24 cellular contexts compared by ENCODE assay signal in genomic region chr10:70704211-70704610, GRCh38. TPM values are rescaled to one million over a fixed set of nuclear protein-coding genes. Genes with fewer than 3 reads are reported as not detected.
DNase-seq lines count a peak whose midpoint lies in the region; ATAC-seq, FAIRE-seq and TF ChIP-seq lines count a peak whose summit lies in the region.
"Had no signal": no experiment of that assay in that cellular context is flagged by ENCODE, and none has a peak within 500 bp of the region (broad histone marks: within the 10 kb centered on the region; RNA-seq: fewer than 3 reads in every experiment).

No MANE protein-coding gene starts in this region.

- H2BK15ac ChIP-seq in neuronal stem cell (ENCODE audit: low read length), result no peak overlapping the region

- peaks cover 20% of the 10 kb centered on the region for H3K79me2 ChIP-seq in K562 (ENCODE audit: control insufficient read depth, insufficient read depth, low read length)

- no peak for TF ChIP-seq RAD21 in K562 (CRISPR knock-in tag; conservative IDR thresholded peaks at IDR 0.05 in 1 of 2, IDR thresholded peaks at IDR 0.05 in 1 of 2)

- TF ChIP-seq CTCF in HEK293 (tag by site-specific recombination; IDR thresholded peaks at IDR 0.05) (no peak), K562 (IDR thresholded peaks at IDR 0.05 in 2 of 3, conservative IDR thresholded peaks at IDR 0.05 in 1 of 3; ENCODE audit: insufficient read depth in 2 of 3, low read depth in 1 of 3, low read length in 3 of 3) (no peak), stomach (IDR thresholded peaks at IDR 0.05) (no peak)

- CTCF ChIA-PET in HEK293 (lab: Yijun Ruan, JAX) (no interaction called here), K562 (lab: Yijun Ruan, JAX; ENCODE audit: low intra/inter-chr PET ratio) (no interaction called here)

- intact Hi-C loops in K562 (cut with micrococcal nuclease), result no loop called here
- intact Hi-C loops in stomach (cut with DNase I; ENCODE audit: low total_unique reads), result no loop called here

- H3K4me2 ChIP-seq in K562 (ENCODE audit: insufficient read depth, low read length), result no peak overlapping the region
- H3K4me2 ChIP-seq in neuronal stem cell (ENCODE audit: insufficient read depth, low read length, poor library complexity, severe bottlenecking), result no peak overlapping the region
- H3K4me2 ChIP-seq: A549; BLaER1 treated with 17β-estradiol and CSF1 and Interleukin-3, amounts not matched to agents 10 nM and 100 nM; GM23338 had no signal

- in situ Hi-C loops in K562 (cut with MboI), result no loop called here

- no peak overlapping the region for H2BK120ac ChIP-seq in neuronal stem cell (ENCODE audit: low read depth, low read length)

- H4K8ac ChIP-seq in neuronal stem cell (ENCODE audit: low read depth, low read length), result peak overlapping the region; percentile 24

- no peak overlapping the region for H2AFZ ChIP-seq in K562 (ENCODE audit: low read depth, low read length)
- no peak overlapping the region for H2AFZ ChIP-seq in neuronal stem cell (ENCODE audit: low read length)
- H2AFZ ChIP-seq: GM23338 had no signal

- ATAC-seq in K562 (no peak), HG03095 (IDR thresholded peaks at IDR 0.05; ENCODE audit: unreplicated experiment) (no peak), GM21529 (IDR thresholded peaks at IDR 0.05; ENCODE audit: unreplicated experiment) (no peak)
- ATAC-seq: A549, GM23338 had no signal

- no peak overlapping the region for H3K23ac ChIP-seq in neuronal stem cell (ENCODE audit: low read depth, low read length, poor library complexity)

- H3K9me1 ChIP-seq in K562 (ENCODE audit: control insufficient read depth, insufficient read depth, low read length), result no peaks in the 10 kb centered on the region

- no peaks in the 10 kb centered on the region for H3K79me1 ChIP-seq in neuronal stem cell (ENCODE audit: low read depth, low read length)

- H3K14ac ChIP-seq in neuronal stem cell (ENCODE audit: low read length), result no peak overlapping the region

- H3K36me3 ChIP-seq in HEK293 (ENCODE audit: control insufficient read depth in 2 of 2, insufficient read depth in 1 of 2, low read length in 2 of 2), result no peaks in the 10 kb centered on the region
- peaks cover 91% of the 10 kb centered on the region for H3K36me3 ChIP-seq in K562 (ENCODE audit: control insufficient read depth, insufficient read depth, low read length)
- H3K36me3 ChIP-seq in neuronal stem cell (replicated peaks in 1 of 2; ENCODE audit: control insufficient read depth in 2 of 2, insufficient read depth in 2 of 2, low read length in 2 of 2), result no peaks in the 10 kb centered on the region
- no peaks in the 10 kb centered on the region for H3K36me3 ChIP-seq in stomach
- H3K36me3 ChIP-seq: BE2C; BLaER1 treated with 17β-estradiol and CSF1 and Interleukin-3, amounts not matched to agents 10 nM and 100 nM had no signal

- H3K27ac ChIP-seq in HEK293 (ENCODE audit: extremely low read depth, low read depth, low read length) (no peak overlapping the region), K562 (ENCODE audit: extremely low read depth, low read depth, low read length) (no peak overlapping the region; the same call in 2 of the 3 replicates), neuronal stem cell (replicated peaks; ENCODE audit: low read length) (no peak overlapping the region), stomach (no peak overlapping the region)
- H3K27ac ChIP-seq: A549; BLaER1 treated with 17β-estradiol and CSF1 and Interleukin-3, amounts not matched to agents 10 nM and 100 nM had no signal

- H2BK12ac ChIP-seq in neuronal stem cell (ENCODE audit: low read length), result no peak overlapping the region

- TF ChIP-seq POLR2A in K562 (conservative IDR thresholded peaks at IDR 0.05) (no peak), stomach (IDR thresholded peaks at IDR 0.05) (no peak)

- no peak overlapping the region for H3K4me3 ChIP-seq in HEK293 (ENCODE audit: low read depth, low read length)
- H3K4me3 ChIP-seq in K562, result no peak overlapping the region
- H3K4me3 ChIP-seq in neuronal stem cell (ENCODE audit: low read length in 2 of 2), result no peak overlapping the region
- H3K4me3 ChIP-seq in stomach, result no peak overlapping the region
- H3K4me3 ChIP-seq: A549; BLaER1 treated with 17β-estradiol and CSF1 and Interleukin-3, amounts not matched to agents 10 nM and 100 nM; GM23338 had no signal

- DNase-seq in K562 (ENCODE audit: extremely low read depth in 1 of 4, low spot score in 3 of 4) (no peak), neuronal stem cell (ENCODE audit: low spot score) (no peak), urothelium cell line (ENCODE audit: low spot score) (no peak), stomach (no peak)
- DNase-seq: 8988T; ACHN; AML-193; BE2C; CD4-positive, alpha-beta T cell; CD8-positive, alpha-beta memory T cell; DMS 273 treated with DMSO at 0.1 percent for 48 hours; DMS79; EL; GDM1; H7; HCEC 1CT had no signal

- H4K91ac ChIP-seq in neuronal stem cell (ENCODE audit: low read depth, low read length, poor library complexity), result peak overlapping the region; percentile 34

- 84% methylated on average over 5 of the region's 5 CpGs for WGBS in K562 (ENCODE audit: insufficient coverage, low coverage, missing lambda C conversion rate)
- 100% methylated on average over 2 of the region's 5 CpGs; no CpG with 5 or more reads in 1 of the 2 donors for WGBS in neuronal stem cell (ENCODE audit: extremely low coverage in 2 of 2, insufficient read length in 2 of 2, insufficient replicate concordance in 1 of 2), 2 donors
- 85 to 94% (median 87%) methylated on average over 5 of the region's 5 CpGs for WGBS in stomach, 5 donors

- BruUV-seq in K562 (replicated peaks; lab: Mats Ljungman, UMichigan), result no TSS peak

- H3K27me3 ChIP-seq in K562 (ENCODE audit: control insufficient read depth in 2 of 2, insufficient read depth in 2 of 2, low read length in 2 of 2) (no peaks in the 10 kb centered on the region), neuronal stem cell (ENCODE audit: control insufficient read depth in 3 of 3, insufficient read depth in 3 of 3, low read depth in 1 of 3, low read length in 3 of 3) (no peaks in the 10 kb centered on the region), stomach (no peaks in the 10 kb centered on the region)
- H3K27me3 ChIP-seq: BE2C; BLaER1 treated with 17β-estradiol and CSF1 and Interleukin-3, amounts not matched to agents 10 nM and 100 nM had no signal

- no peak overlapping the region for H3K18ac ChIP-seq in neuronal stem cell (ENCODE audit: low read length)

- FAIRE-seq in K562 (lab: Jason Lieb, UNC), result peak; percentile 11
- FAIRE-seq in urothelium cell line (lab: Jason Lieb, UNC), result peak; percentile 97
- FAIRE-seq: A549, D721Med had no signal

- H3K4ac ChIP-seq in neuronal stem cell (ENCODE audit: low read length), result no peak overlapping the region

- TF ChIP-seq EP300 in K562 (IDR thresholded peaks at IDR 0.05; ENCODE audit: low read length) (no peak), stomach (IDR thresholded peaks at IDR 0.05) (no peak)

- H4K20me1 ChIP-seq in K562 (replicated peaks; ENCODE audit: control insufficient read depth, insufficient read depth, low read length), result 0 out of 2 replicates have a peak, but pooled peaks cover 5% of the 10 kb centered on the region
- H4K20me1 ChIP-seq: BLaER1 treated with 17β-estradiol and CSF1 and Interleukin-3, amounts not matched to agents 10 nM and 100 nM had no signal

- no peaks in the 10 kb centered on the region for H3K4me1 ChIP-seq in HEK293 (ENCODE audit: control insufficient read depth, insufficient read depth, low read length)
- peaks cover 12 to 24% of the 10 kb centered on the region in 2 experiments for H3K4me1 ChIP-seq in K562 (replicated peaks in 1 of 2; ENCODE audit: control insufficient read depth in 2 of 2, insufficient read depth in 2 of 2, low read length in 2 of 2)
- H3K4me1 ChIP-seq in neuronal stem cell (ENCODE audit: control insufficient read depth in 2 of 2, insufficient read depth in 1 of 2, low read depth in 1 of 2, low read length in 2 of 2), result peaks cover 1 to 2% of the 10 kb centered on the region in 2 donors
- H3K4me1 ChIP-seq in stomach, result no peaks in the 10 kb centered on the region
- H3K4me1 ChIP-seq: A549 had no signal

- H3K9ac ChIP-seq in K562 (ENCODE audit: insufficient read depth in 1 of 2, low read depth in 2 of 2, low read length in 2 of 2) (peak overlapping the region in 1 of 2 experiments; percentile 74; a peak in 2 of 4 replicates), neuronal stem cell (ENCODE audit: low read depth, low read length, poor library complexity) (peak overlapping the region; percentile 18)
- H3K9ac ChIP-seq: BLaER1 treated with 17β-estradiol and CSF1 and Interleukin-3, amounts not matched to agents 10 nM and 100 nM had no signal

- no peak overlapping the region for H2AK5ac ChIP-seq in neuronal stem cell (ENCODE audit: low read depth, low read length)

- H3K9me3 ChIP-seq in HEK293 (ENCODE audit: control insufficient read depth, insufficient read depth, low read depth, low read length) (no peaks in the 10 kb centered on the region), K562 (replicated peaks; ENCODE audit: control insufficient read depth, insufficient read depth, low read depth, low read length) (no peaks in the 10 kb centered on the region), neuronal stem cell (replicated peaks in 1 of 2; ENCODE audit: control insufficient read depth in 2 of 2, insufficient read depth in 1 of 2, low read depth in 1 of 2, low read length in 2 of 2) (no peaks in the 10 kb centered on the region), stomach (no peaks in the 10 kb centered on the region)
- H3K9me3 ChIP-seq: A549; BE2C; BLaER1 treated with 17β-estradiol and CSF1 and Interleukin-3, amounts not matched to agents 10 nM and 100 nM had no signal

- POLR2A ChIA-PET in HEK293 (lab: Yijun Ruan, JAX) (no interaction called here), K562 (lab: Yijun Ruan, JAX) (interaction anchor here (1.2 kb wide), 1 partner anchor 11 kb away, joined by 4 read pairs; no protein-coding TSS in a partner anchor)

- no peak overlapping the region for H2BK5ac ChIP-seq in neuronal stem cell (ENCODE audit: low read length)

RNA-seq across cellular contexts. Expression of gene ADAMTS14, which starts 31.9 kb away (rescaled TPM):
- total RNA-seq in K562 (2011; cell fraction: chromatin; rRNA removed; ENCODE audit: low replicate concordance), result 66.8 and 209 TPM in 2 replicates
- 115 and 150 TPM in 2 replicates for total RNA-seq in K562 (2011; cell fraction: nucleolus; rRNA removed)
- total RNA-seq in K562 (2011; cell fraction: nucleoplasm; rRNA removed), result 67.9 and 80.6 TPM in 2 replicates
- total RNA-seq in K562 (2014; rRNA removed) (15.9 and 23.8 TPM in 2 replicates), K562 (2014; rRNA removed; fragmentation: Illumina TruSeq; extraction: Trizol) (4.3 and 6.3 TPM in 2 replicates), K562 (2015; rRNA removed; fragmentation: Illumina TruSeq; extraction: Trizol) (15.3 and 15.4 TPM in 2 replicates), K562 (2021) (30.4 and 31.7 TPM in 2 replicates), stomach (1 to 10 TPM in 3 of 5 donors, not detected in 2; 7.0 to 9.4 (median 7.3) TPM)
- polyA plus RNA-seq in K562 (2011; rRNA removed) (37.4 and 45.4 TPM in 2 replicates), K562 (2014; fragmentation: Illumina TruSeq; extraction: Trizol) (20.3 and 24.1 TPM in 2 replicates), K562 (2014; fragmentation: Nextera tagmentation; extraction: Ambion mirVana) (under 1 TPM; 0.04 to 0.27 TPM), K562 (2014; rRNA removed) (32.7 and 35.9 TPM in 2 replicates), stomach (under 1 TPM; 0.33 to 0.92 (median 0.62) TPM)
- polyA plus RNA-seq in K562 (2011; cell fraction: cytosol; rRNA removed), result 27.2 and 39.3 TPM in 2 replicates
- polyA plus RNA-seq in K562 (2011; cell fraction: nucleus; rRNA removed), result 187 and 443 TPM in 2 replicates
- polyA plus RNA-seq in K562 (2012), result 30.9 and 86.2 TPM in 2 replicates
- 8.4 and 15.8 TPM in 2 replicates for polyA minus RNA-seq in K562 (2011; rRNA and poly(A)+ RNA removed)
- 15.8 and 16.4 TPM in 2 replicates for polyA minus RNA-seq in K562 (2011; cell fraction: cytosol; rRNA and poly(A)+ RNA removed)
- polyA minus RNA-seq in K562 (2011; cell fraction: nucleus; rRNA and poly(A)+ RNA removed), result 55.8 and 81.5 TPM in 2 replicates
- polyA plus RNA-seq in neuronal stem cell (2013, experiment 1 of 2), result 0.21 TPM
- 0.19 TPM for polyA plus RNA-seq in neuronal stem cell (2013, experiment 2 of 2)
- total RNA-seq: CD4-positive, alpha-beta T cell; CD8-positive, alpha-beta memory T cell had no signal
- polyA plus RNA-seq: CD14-positive monocyte had no signal
